ENCODE assay signal across 8 cellular contexts in genomic region chr7:28686418-28686800, GRCh38.
DNase-seq lines count a peak whose midpoint lies in the region; ATAC-seq, FAIRE-seq and TF ChIP-seq lines count a peak whose summit lies in the region.

No MANE protein-coding gene starts in this region.

- ATAC-seq in right cardiac atrium = peak; percentile 36 to 67
- no peak for ATAC-seq in HG02840 (IDR thresholded peaks at IDR 0.05; ENCODE audit: low FRiP score, unreplicated experiment)
- no peak for ATAC-seq in GM18909 (IDR thresholded peaks at IDR 0.05; ENCODE audit: poor library complexity, unreplicated experiment)

- H3K27ac ChIP-seq in VCaP = 0 out of 2 replicates have a peak overlapping the region, but pooled peaks have one; percentile 18
- H3K27ac ChIP-seq in right cardiac atrium (ENCODE audit: low read length) = peak overlapping the region; percentile 81
- H3K27ac ChIP-seq in sigmoid colon = peak overlapping the region; percentile 81 to 92 (median 87)

- H3K27me3 ChIP-seq in right cardiac atrium (ENCODE audit: control insufficient read depth, insufficient read depth) = no peaks in the 10 kb centered on the region
- H3K27me3 ChIP-seq in sigmoid colon = no peaks in the 10 kb centered on the region

- H3K4me3 ChIP-seq in right cardiac atrium (ENCODE audit: low read length) (peak overlapping the region; percentile 68), sigmoid colon (peak overlapping the region; percentile 11 to 50 (median 44))

- FAIRE-seq in D721Med (lab: Jason Lieb, UNC) = no peak

- no peak for TF ChIP-seq CTCF in VCaP (conservative IDR thresholded peaks at IDR 0.05)
- no peak for TF ChIP-seq CTCF in sigmoid colon (IDR thresholded peaks at IDR 0.05)
- TF ChIP-seq CTCF in D721Med (IDR thresholded peaks at IDR 0.05; ENCODE audit: insufficient read depth, missing control alignments) = no peak

- no peaks in the 10 kb centered on the region for H3K36me3 ChIP-seq in sigmoid colon

- intact Hi-C loops in right cardiac atrium (cut with DNase I) = no loop called here
- intact Hi-C loops in sigmoid colon (cut with DNase I) = loop anchor here (2.0 to 10.0 kb wide), 3 partner anchors 168 to 502 kb away; partner anchors contain the start of gene JAZF1

- no peaks in the 10 kb centered on the region for H3K9me3 ChIP-seq in right cardiac atrium (ENCODE audit: control insufficient read depth, low read length)
- H3K9me3 ChIP-seq in sigmoid colon = no peaks in the 10 kb centered on the region

- TF ChIP-seq EP300 in sigmoid colon (IDR thresholded peaks at IDR 0.05) = no peak

- DNase-seq in HCEC 1CT (peak; percentile 71), right cardiac atrium (peak in 1 of 3 donors; percentile 41), sigmoid colon (no peak), UCSD-AML1 (lab: John Stamatoyannopoulos, UW; ENCODE audit: unreplicated experiment) (no peak), D721Med (ENCODE audit: insufficient read length, low spot score) (no peak)

- WGBS in right cardiac atrium = 10% methylated on average over 12 of the region's 12 CpGs
- 9 to 11% methylated on average over 12 of the region's 12 CpGs for WGBS in sigmoid colon, 2 donors

- TF ChIP-seq POLR2A in sigmoid colon (IDR thresholded peaks at IDR 0.05) = no peak

- H3K4me1 ChIP-seq in right cardiac atrium (ENCODE audit: control insufficient read depth, insufficient read depth, low read length) (peaks cover 2% of the 10 kb centered on the region), sigmoid colon (peaks cover 0 to 47% (median 29%) of the 10 kb centered on the region in 4 donors)

Comparison
In these comparisons a context has a peak if more than half of its experiments do, and no peak if none do; other contexts are left out.
1. H3K27ac ChIP-seq: peak in every context shown above with its lines; median percentile 87 in sigmoid colon; 81 in right cardiac atrium; 18 in VCaP.
2. ATAC-seq: peak in right cardiac atrium (2 of 2); none in HG02840 (single experiment) and GM18909 (single experiment).